1 cellular context compared by ENCODE assay signal in genomic region chr7:121278120-121279021, GRCh38.
TF ChIP-seq lines count a peak whose summit lies in the region.

No MANE protein-coding gene starts in this region.

TF ChIP-seq in K562, 482 proteins besides CTCF, POLR2A, EP300 and RAD21 (continued from another document and continues in another):
- TF ChIP-seq, protein P1, sequence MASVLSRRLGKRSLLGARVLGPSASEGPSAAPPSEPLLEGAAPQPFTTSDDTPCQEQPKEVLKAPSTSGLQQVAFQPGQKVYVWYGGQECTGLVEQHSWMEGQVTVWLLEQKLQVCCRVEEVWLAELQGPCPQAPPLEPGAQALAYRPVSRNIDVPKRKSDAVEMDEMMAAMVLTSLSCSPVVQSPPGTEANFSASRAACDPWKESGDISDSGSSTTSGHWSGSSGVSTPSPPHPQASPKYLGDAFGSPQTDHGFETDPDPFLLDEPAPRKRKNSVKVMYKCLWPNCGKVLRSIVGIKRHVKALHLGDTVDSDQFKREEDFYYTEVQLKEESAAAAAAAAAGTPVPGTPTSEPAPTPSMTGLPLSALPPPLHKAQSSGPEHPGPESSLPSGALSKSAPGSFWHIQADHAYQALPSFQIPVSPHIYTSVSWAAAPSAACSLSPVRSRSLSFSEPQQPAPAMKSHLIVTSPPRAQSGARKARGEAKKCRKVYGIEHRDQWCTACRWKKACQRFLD (CRISPR knock-in tag; IDR thresholded peaks at IDR 0.05) = peak; percentile 57; the same call in 1 of the 2 replicates
- TF ChIP-seq MEF2A (IDR thresholded peaks at IDR 0.05; ENCODE audit: control insufficient read depth, low read depth, low read length) (peak; percentile 27; the same call in 1 of the 2 replicates), CBFA2T2 (conservative IDR thresholded peaks at IDR 0.05) (peak; percentile 85), SREBF2 (CRISPR knock-in tag; IDR thresholded peaks at IDR 0.05) (no peak), ZNF644 (tag; IDR thresholded peaks at IDR 0.05; ENCODE audit: low read depth) (0 out of 2 replicates have a peak, but pooled peaks have one; percentile 52), ZSCAN32 (CRISPR knock-in tag; IDR thresholded peaks at IDR 0.05) (no peak), NR2C1 (IDR thresholded peaks at IDR 0.05) (no peak), NR2C1 (tag; IDR thresholded peaks at IDR 0.05) (peak; percentile 42; the same call in 1 of the 2 replicates), ZSCAN29 (IDR thresholded peaks at IDR 0.05) (no peak), MCM7 (IDR thresholded peaks at IDR 0.05) (no peak), MTA3 (IDR thresholded peaks at IDR 0.05; ENCODE audit: borderline replicate concordance) (no peak), ZNF124 (CRISPR knock-in tag; IDR thresholded peaks at IDR 0.05) (no peak), SREBF1 (IDR thresholded peaks at IDR 0.05; ENCODE audit: borderline replicate concordance, low read depth, low read length) (no peak), SMARCA4 (IDR thresholded peaks at IDR 0.05) (peak; percentile 92), ZNF584 (CRISPR knock-in tag; IDR thresholded peaks at IDR 0.05; ENCODE audit: low read depth) (peak; percentile 70; the same call in 1 of the 2 replicates), ZEB2 (IDR thresholded peaks at IDR 0.05) (no peak), NFATC3 (IDR thresholded peaks at IDR 0.05) (peak; percentile 96), ARID1B (IDR thresholded peaks at IDR 0.05) (peak; percentile 95), NFIC (IDR thresholded peaks at IDR 0.05) (peak; percentile 58), CBFB (CRISPR knock-in tag; IDR thresholded peaks at IDR 0.05) (no peak), U2AF1 (optimal IDR thresholded peaks at IDR 0.05; ENCODE audit: low read depth, low read length) (peak; percentile 9), TAF1 (IDR thresholded peaks at IDR 0.05; ENCODE audit: control insufficient read depth, extremely low read depth, insufficient read depth, low read length, severe bottlenecking) (no peak), TAL1 (IDR thresholded peaks at IDR 0.05) (peak; percentile 90), POLR2AphosphoS5 (IDR thresholded peaks at IDR 0.05; ENCODE audit: control insufficient read depth, insufficient read depth, low read depth, low read length) (peak; percentile 55; the same call in 1 of the 2 replicates), KLF6 (CRISPR knock-in tag; IDR thresholded peaks at IDR 0.05; ENCODE audit: borderline replicate concordance) (no peak), TBP (optimal IDR thresholded peaks at IDR 0.05; ENCODE audit: low read depth, low read length) (no peak), CHAMP1 (IDR thresholded peaks at IDR 0.05) (0 out of 2 replicates have a peak, but pooled peaks have one; percentile 15), RCOR1 (IDR thresholded peaks at IDR 0.05; ENCODE audit: borderline replicate concordance in 1 of 2, low read depth in 2 of 2, low read length in 2 of 2) (peak in 1 of 2 experiments; percentile 70; a peak in 1 of 4 replicates), CREBBP (IDR thresholded peaks at IDR 0.05; ENCODE audit: low read depth, low read length) (no peak), ZNF561 (CRISPR knock-in tag; conservative IDR thresholded peaks at IDR 0.05) (no peak), LEF1 (IDR thresholded peaks at IDR 0.05) (0 out of 2 replicates have a peak, but pooled peaks have one; percentile 47), FOSL1 (tag; conservative IDR thresholded peaks at IDR 0.05) (peak; percentile 96), HNRNPLL (IDR thresholded peaks at IDR 0.05; ENCODE audit: low read depth, low read length, poor library complexity, severe bottlenecking) (no peak), ZZZ3 (IDR thresholded peaks at IDR 0.05) (no peak), ZNF23 (CRISPR knock-in tag; IDR thresholded peaks at IDR 0.05) (no peak), TCF7L2 (IDR thresholded peaks at IDR 0.05; ENCODE audit: low read depth, low read length) (no peak), FOS (IDR thresholded peaks at IDR 0.05; ENCODE audit: extremely low read depth, insufficient read length) (peak; percentile 16), TEAD2 (tag; IDR thresholded peaks at IDR 0.05) (no peak), NFE2 (IDR thresholded peaks at IDR 0.05; ENCODE audit: low read depth) (peak; percentile 59), ZNF121 (CRISPR knock-in tag; conservative IDR thresholded peaks at IDR 0.05) (no peak), HDAC1 (IDR thresholded peaks at IDR 0.05) (peak in 1 of 2 experiments; percentile 58; a peak in 1 of 4 replicates), ETV6 (IDR thresholded peaks at IDR 0.05; ENCODE audit: borderline replicate concordance in 1 of 2, low read depth in 2 of 2, low read length in 1 of 2) (no peak), ETV6 (CRISPR knock-in tag; IDR thresholded peaks at IDR 0.05; ENCODE audit: borderline replicate concordance) (no peak)
- TF ChIP-seq, protein P2, sequence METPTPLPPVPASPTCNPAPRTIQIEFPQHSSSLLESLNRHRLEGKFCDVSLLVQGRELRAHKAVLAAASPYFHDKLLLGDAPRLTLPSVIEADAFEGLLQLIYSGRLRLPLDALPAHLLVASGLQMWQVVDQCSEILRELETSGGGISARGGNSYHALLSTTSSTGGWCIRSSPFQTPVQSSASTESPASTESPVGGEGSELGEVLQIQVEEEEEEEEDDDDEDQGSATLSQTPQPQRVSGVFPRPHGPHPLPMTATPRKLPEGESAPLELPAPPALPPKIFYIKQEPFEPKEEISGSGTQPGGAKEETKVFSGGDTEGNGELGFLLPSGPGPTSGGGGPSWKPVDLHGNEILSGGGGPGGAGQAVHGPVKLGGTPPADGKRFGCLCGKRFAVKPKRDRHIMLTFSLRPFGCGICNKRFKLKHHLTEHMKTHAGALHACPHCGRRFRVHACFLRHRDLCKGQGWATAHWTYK (CRISPR knock-in tag; IDR thresholded peaks at IDR 0.05) = no peak
- TF ChIP-seq, protein P3, sequence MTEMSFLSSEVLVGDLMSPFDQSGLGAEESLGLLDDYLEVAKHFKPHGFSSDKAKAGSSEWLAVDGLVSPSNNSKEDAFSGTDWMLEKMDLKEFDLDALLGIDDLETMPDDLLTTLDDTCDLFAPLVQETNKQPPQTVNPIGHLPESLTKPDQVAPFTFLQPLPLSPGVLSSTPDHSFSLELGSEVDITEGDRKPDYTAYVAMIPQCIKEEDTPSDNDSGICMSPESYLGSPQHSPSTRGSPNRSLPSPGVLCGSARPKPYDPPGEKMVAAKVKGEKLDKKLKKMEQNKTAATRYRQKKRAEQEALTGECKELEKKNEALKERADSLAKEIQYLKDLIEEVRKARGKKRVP (CRISPR knock-in tag; IDR thresholded peaks at IDR 0.05) = peak; percentile 15; the same call in 1 of the 2 replicates
- TF ChIP-seq, protein P4, sequence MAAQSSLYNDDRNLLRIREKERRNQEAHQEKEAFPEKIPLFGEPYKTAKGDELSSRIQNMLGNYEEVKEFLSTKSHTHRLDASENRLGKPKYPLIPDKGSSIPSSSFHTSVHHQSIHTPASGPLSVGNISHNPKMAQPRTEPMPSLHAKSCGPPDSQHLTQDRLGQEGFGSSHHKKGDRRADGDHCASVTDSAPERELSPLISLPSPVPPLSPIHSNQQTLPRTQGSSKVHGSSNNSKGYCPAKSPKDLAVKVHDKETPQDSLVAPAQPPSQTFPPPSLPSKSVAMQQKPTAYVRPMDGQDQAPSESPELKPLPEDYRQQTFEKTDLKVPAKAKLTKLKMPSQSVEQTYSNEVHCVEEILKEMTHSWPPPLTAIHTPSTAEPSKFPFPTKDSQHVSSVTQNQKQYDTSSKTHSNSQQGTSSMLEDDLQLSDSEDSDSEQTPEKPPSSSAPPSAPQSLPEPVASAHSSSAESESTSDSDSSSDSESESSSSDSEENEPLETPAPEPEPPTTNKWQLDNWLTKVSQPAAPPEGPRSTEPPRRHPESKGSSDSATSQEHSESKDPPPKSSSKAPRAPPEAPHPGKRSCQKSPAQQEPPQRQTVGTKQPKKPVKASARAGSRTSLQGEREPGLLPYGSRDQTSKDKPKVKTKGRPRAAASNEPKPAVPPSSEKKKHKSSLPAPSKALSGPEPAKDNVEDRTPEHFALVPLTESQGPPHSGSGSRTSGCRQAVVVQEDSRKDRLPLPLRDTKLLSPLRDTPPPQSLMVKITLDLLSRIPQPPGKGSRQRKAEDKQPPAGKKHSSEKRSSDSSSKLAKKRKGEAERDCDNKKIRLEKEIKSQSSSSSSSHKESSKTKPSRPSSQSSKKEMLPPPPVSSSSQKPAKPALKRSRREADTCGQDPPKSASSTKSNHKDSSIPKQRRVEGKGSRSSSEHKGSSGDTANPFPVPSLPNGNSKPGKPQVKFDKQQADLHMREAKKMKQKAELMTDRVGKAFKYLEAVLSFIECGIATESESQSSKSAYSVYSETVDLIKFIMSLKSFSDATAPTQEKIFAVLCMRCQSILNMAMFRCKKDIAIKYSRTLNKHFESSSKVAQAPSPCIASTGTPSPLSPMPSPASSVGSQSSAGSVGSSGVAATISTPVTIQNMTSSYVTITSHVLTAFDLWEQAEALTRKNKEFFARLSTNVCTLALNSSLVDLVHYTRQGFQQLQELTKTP (IDR thresholded peaks at IDR 0.05; ENCODE audit: low read depth in 1 of 2, partially characterized antibody in 2 of 2) = peak in 1 of 2 experiments; percentile 35
- TF ChIP-seq, protein P5, sequence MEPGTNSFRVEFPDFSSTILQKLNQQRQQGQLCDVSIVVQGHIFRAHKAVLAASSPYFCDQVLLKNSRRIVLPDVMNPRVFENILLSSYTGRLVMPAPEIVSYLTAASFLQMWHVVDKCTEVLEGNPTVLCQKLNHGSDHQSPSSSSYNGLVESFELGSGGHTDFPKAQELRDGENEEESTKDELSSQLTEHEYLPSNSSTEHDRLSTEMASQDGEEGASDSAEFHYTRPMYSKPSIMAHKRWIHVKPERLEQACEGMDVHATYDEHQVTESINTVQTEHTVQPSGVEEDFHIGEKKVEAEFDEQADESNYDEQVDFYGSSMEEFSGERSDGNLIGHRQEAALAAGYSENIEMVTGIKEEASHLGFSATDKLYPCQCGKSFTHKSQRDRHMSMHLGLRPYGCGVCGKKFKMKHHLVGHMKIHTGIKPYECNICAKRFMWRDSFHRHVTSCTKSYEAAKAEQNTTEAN (CRISPR knock-in tag; IDR thresholded peaks at IDR 0.05) = no peak
- TF ChIP-seq, protein P6, sequence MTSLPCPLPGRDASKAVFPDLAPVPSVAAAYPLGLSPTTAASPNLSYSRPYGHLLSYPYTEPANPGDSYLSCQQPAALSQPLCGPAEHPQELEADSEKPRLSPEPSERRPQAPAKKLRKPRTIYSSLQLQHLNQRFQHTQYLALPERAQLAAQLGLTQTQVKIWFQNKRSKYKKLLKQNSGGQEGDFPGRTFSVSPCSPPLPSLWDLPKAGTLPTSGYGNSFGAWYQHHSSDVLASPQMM (CRISPR knock-in tag; IDR thresholded peaks at IDR 0.05) = no peak
- TF ChIP-seq, protein P7, sequence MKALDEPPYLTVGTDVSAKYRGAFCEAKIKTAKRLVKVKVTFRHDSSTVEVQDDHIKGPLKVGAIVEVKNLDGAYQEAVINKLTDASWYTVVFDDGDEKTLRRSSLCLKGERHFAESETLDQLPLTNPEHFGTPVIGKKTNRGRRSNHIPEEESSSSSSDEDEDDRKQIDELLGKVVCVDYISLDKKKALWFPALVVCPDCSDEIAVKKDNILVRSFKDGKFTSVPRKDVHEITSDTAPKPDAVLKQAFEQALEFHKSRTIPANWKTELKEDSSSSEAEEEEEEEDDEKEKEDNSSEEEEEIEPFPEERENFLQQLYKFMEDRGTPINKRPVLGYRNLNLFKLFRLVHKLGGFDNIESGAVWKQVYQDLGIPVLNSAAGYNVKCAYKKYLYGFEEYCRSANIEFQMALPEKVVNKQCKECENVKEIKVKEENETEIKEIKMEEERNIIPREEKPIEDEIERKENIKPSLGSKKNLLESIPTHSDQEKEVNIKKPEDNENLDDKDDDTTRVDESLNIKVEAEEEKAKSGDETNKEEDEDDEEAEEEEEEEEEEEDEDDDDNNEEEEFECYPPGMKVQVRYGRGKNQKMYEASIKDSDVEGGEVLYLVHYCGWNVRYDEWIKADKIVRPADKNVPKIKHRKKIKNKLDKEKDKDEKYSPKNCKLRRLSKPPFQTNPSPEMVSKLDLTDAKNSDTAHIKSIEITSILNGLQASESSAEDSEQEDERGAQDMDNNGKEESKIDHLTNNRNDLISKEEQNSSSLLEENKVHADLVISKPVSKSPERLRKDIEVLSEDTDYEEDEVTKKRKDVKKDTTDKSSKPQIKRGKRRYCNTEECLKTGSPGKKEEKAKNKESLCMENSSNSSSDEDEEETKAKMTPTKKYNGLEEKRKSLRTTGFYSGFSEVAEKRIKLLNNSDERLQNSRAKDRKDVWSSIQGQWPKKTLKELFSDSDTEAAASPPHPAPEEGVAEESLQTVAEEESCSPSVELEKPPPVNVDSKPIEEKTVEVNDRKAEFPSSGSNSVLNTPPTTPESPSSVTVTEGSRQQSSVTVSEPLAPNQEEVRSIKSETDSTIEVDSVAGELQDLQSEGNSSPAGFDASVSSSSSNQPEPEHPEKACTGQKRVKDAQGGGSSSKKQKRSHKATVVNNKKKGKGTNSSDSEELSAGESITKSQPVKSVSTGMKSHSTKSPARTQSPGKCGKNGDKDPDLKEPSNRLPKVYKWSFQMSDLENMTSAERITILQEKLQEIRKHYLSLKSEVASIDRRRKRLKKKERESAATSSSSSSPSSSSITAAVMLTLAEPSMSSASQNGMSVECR (CRISPR knock-in tag; IDR thresholded peaks at IDR 0.05) = no peak
- TF ChIP-seq, protein P8, sequence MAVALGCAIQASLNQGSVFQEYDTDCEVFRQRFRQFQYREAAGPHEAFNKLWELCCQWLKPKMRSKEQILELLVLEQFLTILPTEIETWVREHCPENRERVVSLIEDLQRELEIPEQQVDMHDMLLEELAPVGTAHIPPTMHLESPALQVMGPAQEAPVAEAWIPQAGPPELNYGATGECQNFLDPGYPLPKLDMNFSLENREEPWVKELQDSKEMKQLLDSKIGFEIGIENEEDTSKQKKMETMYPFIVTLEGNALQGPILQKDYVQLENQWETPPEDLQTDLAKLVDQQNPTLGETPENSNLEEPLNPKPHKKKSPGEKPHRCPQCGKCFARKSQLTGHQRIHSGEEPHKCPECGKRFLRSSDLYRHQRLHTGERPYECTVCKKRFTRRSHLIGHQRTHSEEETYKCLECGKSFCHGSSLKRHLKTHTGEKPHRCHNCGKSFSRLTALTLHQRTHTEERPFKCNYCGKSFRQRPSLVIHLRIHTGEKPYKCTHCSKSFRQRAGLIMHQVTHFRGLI (CRISPR knock-in tag; IDR thresholded peaks at IDR 0.05) = no peak
